Comparison of ENCODE assay signal across 3 cellular contexts in the genomic region with DNA sequence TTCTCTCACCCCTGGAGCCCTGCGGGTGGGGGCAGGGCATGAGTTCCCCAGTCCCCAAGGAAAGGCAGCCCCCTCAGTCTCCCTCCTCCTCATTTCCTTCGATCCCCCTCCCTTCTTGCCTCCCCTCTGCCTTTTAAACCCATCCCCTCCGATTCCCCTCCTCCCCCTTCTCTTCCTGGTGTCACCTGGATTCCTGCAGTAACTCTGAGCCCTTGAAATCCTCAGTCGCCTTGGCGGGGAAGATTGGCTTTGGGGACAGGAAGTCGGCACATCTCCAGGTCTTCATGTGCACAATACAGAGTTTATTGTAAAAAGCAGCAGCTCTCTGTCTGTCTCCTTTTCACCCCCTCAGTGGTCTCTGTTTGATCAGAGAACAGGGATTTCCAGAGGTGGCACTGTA.
TF ChIP-seq lines count a peak whose summit lies in the region.

No MANE protein-coding gene starts in this region.

TF ChIP-seq in SK-N-SH, 30 proteins besides CTCF, POLR2A, EP300 and RAD21 (continues in another document):
- TF ChIP-seq SMC3 (IDR thresholded peaks at IDR 0.05; ENCODE audit: low read depth, low read length), result no peak
- TF ChIP-seq YY1 (IDR thresholded peaks at IDR 0.05; ENCODE audit: low read depth), result no peak
- TF ChIP-seq, protein P1, sequence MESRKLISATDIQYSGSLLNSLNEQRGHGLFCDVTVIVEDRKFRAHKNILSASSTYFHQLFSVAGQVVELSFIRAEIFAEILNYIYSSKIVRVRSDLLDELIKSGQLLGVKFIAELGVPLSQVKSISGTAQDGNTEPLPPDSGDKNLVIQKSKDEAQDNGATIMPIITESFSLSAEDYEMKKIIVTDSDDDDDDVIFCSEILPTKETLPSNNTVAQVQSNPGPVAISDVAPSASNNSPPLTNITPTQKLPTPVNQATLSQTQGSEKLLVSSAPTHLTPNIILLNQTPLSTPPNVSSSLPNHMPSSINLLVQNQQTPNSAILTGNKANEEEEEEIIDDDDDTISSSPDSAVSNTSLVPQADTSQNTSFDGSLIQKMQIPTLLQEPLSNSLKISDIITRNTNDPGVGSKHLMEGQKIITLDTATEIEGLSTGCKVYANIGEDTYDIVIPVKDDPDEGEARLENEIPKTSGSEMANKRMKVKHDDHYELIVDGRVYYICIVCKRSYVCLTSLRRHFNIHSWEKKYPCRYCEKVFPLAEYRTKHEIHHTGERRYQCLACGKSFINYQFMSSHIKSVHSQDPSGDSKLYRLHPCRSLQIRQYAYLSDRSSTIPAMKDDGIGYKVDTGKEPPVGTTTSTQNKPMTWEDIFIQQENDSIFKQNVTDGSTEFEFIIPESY (IDR thresholded peaks at IDR 0.05; ENCODE audit: borderline replicate concordance, low read depth), result no peak
- no peak for TF ChIP-seq USF2 (IDR thresholded peaks at IDR 0.05; ENCODE audit: borderline replicate concordance, low read depth, low read length)
- TF ChIP-seq NFIC (IDR thresholded peaks at IDR 0.05; ENCODE audit: borderline replicate concordance), result no peak
- TF ChIP-seq EZH2phosphoT487 (IDR thresholded peaks at IDR 0.05; ENCODE audit: borderline replicate concordance, low read depth), result no peak
- TF ChIP-seq REST (IDR thresholded peaks at IDR 0.05; ENCODE audit: low read depth, low read length), result no peak
- TF ChIP-seq IRF3 (IDR thresholded peaks at IDR 0.05; ENCODE audit: low read depth, low read length), result no peak

TF ChIP-seq in SK-N-SH treated with all-trans-retinoic acid at 6 μM for 48 hours, 23 proteins besides CTCF, POLR2A, EP300 and RAD21 (continues in another document):
- TF ChIP-seq, protein P2, sequence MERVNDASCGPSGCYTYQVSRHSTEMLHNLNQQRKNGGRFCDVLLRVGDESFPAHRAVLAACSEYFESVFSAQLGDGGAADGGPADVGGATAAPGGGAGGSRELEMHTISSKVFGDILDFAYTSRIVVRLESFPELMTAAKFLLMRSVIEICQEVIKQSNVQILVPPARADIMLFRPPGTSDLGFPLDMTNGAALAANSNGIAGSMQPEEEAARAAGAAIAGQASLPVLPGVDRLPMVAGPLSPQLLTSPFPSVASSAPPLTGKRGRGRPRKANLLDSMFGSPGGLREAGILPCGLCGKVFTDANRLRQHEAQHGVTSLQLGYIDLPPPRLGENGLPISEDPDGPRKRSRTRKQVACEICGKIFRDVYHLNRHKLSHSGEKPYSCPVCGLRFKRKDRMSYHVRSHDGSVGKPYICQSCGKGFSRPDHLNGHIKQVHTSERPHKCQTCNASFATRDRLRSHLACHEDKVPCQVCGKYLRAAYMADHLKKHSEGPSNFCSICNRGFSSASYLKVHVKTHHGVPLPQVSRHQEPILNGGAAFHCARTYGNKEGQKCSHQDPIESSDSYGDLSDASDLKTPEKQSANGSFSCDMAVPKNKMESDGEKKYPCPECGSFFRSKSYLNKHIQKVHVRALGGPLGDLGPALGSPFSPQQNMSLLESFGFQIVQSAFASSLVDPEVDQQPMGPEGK (CRISPR knock-in tag; IDR thresholded peaks at IDR 0.05; ENCODE audit: borderline replicate concordance), result no peak
- no peak for TF ChIP-seq ZNF565 (CRISPR knock-in tag; conservative IDR thresholded peaks at IDR 0.05; ENCODE audit: low read depth)
- TF ChIP-seq RARB (CRISPR knock-in tag; IDR thresholded peaks at IDR 0.05), result no peak
- TF ChIP-seq, protein P3, sequence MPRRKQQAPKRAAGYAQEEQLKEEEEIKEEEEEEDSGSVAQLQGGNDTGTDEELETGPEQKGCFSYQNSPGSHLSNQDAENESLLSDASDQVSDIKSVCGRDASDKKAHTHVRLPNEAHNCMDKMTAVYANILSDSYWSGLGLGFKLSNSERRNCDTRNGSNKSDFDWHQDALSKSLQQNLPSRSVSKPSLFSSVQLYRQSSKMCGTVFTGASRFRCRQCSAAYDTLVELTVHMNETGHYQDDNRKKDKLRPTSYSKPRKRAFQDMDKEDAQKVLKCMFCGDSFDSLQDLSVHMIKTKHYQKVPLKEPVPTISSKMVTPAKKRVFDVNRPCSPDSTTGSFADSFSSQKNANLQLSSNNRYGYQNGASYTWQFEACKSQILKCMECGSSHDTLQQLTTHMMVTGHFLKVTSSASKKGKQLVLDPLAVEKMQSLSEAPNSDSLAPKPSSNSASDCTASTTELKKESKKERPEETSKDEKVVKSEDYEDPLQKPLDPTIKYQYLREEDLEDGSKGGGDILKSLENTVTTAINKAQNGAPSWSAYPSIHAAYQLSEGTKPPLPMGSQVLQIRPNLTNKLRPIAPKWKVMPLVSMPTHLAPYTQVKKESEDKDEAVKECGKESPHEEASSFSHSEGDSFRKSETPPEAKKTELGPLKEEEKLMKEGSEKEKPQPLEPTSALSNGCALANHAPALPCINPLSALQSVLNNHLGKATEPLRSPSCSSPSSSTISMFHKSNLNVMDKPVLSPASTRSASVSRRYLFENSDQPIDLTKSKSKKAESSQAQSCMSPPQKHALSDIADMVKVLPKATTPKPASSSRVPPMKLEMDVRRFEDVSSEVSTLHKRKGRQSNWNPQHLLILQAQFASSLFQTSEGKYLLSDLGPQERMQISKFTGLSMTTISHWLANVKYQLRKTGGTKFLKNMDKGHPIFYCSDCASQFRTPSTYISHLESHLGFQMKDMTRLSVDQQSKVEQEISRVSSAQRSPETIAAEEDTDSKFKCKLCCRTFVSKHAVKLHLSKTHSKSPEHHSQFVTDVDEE (CRISPR knock-in tag; IDR thresholded peaks at IDR 0.05), result no peak
- TF ChIP-seq, protein P4, sequence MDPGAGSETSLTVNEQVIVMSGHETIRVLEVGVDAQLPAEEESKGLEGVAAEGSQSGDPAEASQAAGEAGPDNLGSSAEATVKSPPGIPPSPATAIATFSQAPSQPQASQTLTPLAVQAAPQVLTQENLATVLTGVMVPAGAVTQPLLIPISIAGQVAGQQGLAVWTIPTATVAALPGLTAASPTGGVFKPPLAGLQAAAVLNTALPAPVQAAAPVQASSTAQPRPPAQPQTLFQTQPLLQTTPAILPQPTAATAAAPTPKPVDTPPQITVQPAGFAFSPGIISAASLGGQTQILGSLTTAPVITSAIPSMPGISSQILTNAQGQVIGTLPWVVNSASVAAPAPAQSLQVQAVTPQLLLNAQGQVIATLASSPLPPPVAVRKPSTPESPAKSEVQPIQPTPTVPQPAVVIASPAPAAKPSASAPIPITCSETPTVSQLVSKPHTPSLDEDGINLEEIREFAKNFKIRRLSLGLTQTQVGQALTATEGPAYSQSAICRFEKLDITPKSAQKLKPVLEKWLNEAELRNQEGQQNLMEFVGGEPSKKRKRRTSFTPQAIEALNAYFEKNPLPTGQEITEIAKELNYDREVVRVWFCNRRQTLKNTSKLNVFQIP (CRISPR knock-in tag; IDR thresholded peaks at IDR 0.05; ENCODE audit: borderline replicate concordance, low read depth), result no peak
- no peak for TF ChIP-seq CREB5 (CRISPR knock-in tag; IDR thresholded peaks at IDR 0.05; ENCODE audit: low read depth)
- no peak for TF ChIP-seq ZNF8 (CRISPR knock-in tag; IDR thresholded peaks at IDR 0.05)
- no peak for TF ChIP-seq CSDC2 (CRISPR knock-in tag; IDR thresholded peaks at IDR 0.05)
- no peak for TF ChIP-seq TCF4 (CRISPR knock-in tag; IDR thresholded peaks at IDR 0.05; ENCODE audit: borderline replicate concordance)
- TF ChIP-seq ESRRG (CRISPR knock-in tag; IDR thresholded peaks at IDR 0.05), result no peak

TF ChIP-seq in H1, 55 proteins besides CTCF, POLR2A, EP300 and RAD21:
- TF ChIP-seq BACH1 (IDR thresholded peaks at IDR 0.05; ENCODE audit: low read length) (no peak), TAF7 (optimal IDR thresholded peaks at IDR 0.05; ENCODE audit: borderline replicate concordance, low read depth, low read length) (no peak), TCF12 (IDR thresholded peaks at IDR 0.05; ENCODE audit: low read depth, low read length) (no peak), PHF8 (conservative IDR thresholded peaks at IDR 0.05; ENCODE audit: low read depth, low read length) (no peak), CBX8 (IDR thresholded peaks at IDR 0.05; ENCODE audit: borderline replicate concordance, low read depth, low read length) (no peak), MAFK (IDR thresholded peaks at IDR 0.05; ENCODE audit: low read depth, low read length) (no peak), EZH2 (IDR thresholded peaks at IDR 0.05; ENCODE audit: low read depth, low read length, severe bottlenecking) (no peak), JUND (IDR thresholded peaks at IDR 0.05; ENCODE audit: low read length) (no peak), ZNF274 (IDR thresholded peaks at IDR 0.05; ENCODE audit: borderline replicate concordance, extremely low read depth, low read length) (no peak), SIRT6 (IDR thresholded peaks at IDR 0.05; ENCODE audit: low read length) (no peak), NANOG (IDR thresholded peaks at IDR 0.05; ENCODE audit: insufficient read depth, low read depth, low read length, poor library complexity, severe bottlenecking) (no peak), FOSL1 (IDR thresholded peaks at IDR 0.05; ENCODE audit: insufficient read depth, low read depth, low read length) (no peak), BCL11A (IDR thresholded peaks at IDR 0.05; ENCODE audit: low read depth in 2 of 2, low read length in 2 of 2) (no peak), RBBP5 (IDR thresholded peaks at IDR 0.05; ENCODE audit: borderline replicate concordance, low read depth, low read length) (no peak), HDAC6 (IDR thresholded peaks at IDR 0.05; ENCODE audit: low read depth, low read length) (no peak)
- TF ChIP-seq, protein P5, sequence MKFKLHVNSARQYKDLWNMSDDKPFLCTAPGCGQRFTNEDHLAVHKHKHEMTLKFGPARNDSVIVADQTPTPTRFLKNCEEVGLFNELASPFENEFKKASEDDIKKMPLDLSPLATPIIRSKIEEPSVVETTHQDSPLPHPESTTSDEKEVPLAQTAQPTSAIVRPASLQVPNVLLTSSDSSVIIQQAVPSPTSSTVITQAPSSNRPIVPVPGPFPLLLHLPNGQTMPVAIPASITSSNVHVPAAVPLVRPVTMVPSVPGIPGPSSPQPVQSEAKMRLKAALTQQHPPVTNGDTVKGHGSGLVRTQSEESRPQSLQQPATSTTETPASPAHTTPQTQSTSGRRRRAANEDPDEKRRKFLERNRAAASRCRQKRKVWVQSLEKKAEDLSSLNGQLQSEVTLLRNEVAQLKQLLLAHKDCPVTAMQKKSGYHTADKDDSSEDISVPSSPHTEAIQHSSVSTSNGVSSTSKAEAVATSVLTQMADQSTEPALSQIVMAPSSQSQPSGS (IDR thresholded peaks at IDR 0.05; ENCODE audit: low read length), result no peak
- TF ChIP-seq, protein P6, sequence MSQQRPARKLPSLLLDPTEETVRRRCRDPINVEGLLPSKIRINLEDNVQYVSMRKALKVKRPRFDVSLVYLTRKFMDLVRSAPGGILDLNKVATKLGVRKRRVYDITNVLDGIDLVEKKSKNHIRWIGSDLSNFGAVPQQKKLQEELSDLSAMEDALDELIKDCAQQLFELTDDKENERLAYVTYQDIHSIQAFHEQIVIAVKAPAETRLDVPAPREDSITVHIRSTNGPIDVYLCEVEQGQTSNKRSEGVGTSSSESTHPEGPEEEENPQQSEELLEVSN (IDR thresholded peaks at IDR 0.05), result no peak
